Comparison of ENCODE assay signal across 10 cellular contexts in genomic region chr14:53570411-53571387, GRCh38.
A peak's percentile ranks its signal among the peaks of the same experiment; 100 is the strongest.
DNase-seq lines count a peak whose midpoint lies in the region; ATAC-seq lines count a peak whose summit lies in the region.
"Had no signal": no experiment of that assay in that cellular context is flagged by ENCODE, and none has a peak within 500 bp of the region (broad histone marks: within the 10 kb centered on the region; RNA-seq: fewer than 3 reads in every experiment).

No MANE protein-coding gene starts in this region.

- peaks cover 23% of the 10 kb centered on the region for H3K4me1 ChIP-seq in stomach smooth muscle (ENCODE audit: control insufficient read depth, insufficient read depth, low read length)
- H3K4me1 ChIP-seq: body of pancreas had no signal

- H3K36me3 ChIP-seq in stomach smooth muscle (ENCODE audit: control insufficient read depth in 2 of 2, insufficient read depth in 2 of 2, low read length in 2 of 2): no peaks in the 10 kb centered on the region

- H3K27ac Mint-ChIP-seq in activated T-cell treated with anti-CD3 and anti-CD28 coated beads, Interleukin-2, amount 50 U/mL, for 72 hours: no peak overlapping the region
- no peak overlapping the region for H3K27ac Mint-ChIP-seq in activated T-helper 2 cell treated with anti-CD3 and anti-CD28 coated beads, Interferon-gamma antibody, Interleukin-2, Interleukin-4, amounts not matched to agents 10 μg/mL and 5 μg/mL and 100 μg/mL, durations not matched to agents 14 hours and 24 hours and 36 hours
- no peak overlapping the region for H3K27ac Mint-ChIP-seq in activated CD8-positive, alpha-beta memory T cell treated with anti-CD3 and anti-CD28 coated beads, Interleukin-2, amount 10 ng/mL, durations not matched to agents 7 days and 5 days
- H3K27ac Mint-ChIP-seq: activated CD8-positive, alpha-beta T cell treated with anti-CD3 and anti-CD28 coated beads for 36 hours had no signal

- CTCF ChIA-PET in activated CD8-positive, alpha-beta memory T cell treated with anti-CD3 and anti-CD28 coated beads, Interleukin-2, amount 10 ng/mL, durations not matched to agents 7 days and 5 days (lab: Charles Lee): no interaction called here

- H3K4me3 Mint-ChIP-seq in activated T-cell treated with anti-CD3 and anti-CD28 coated beads, Interleukin-2, amount 50 U/mL, for 72 hours: no peak overlapping the region
- H3K4me3 Mint-ChIP-seq in activated T-helper 2 cell treated with anti-CD3 and anti-CD28 coated beads, Interferon-gamma antibody, Interleukin-2, Interleukin-4, amounts not matched to agents 10 μg/mL and 5 μg/mL and 100 μg/mL, durations not matched to agents 14 hours and 24 hours and 36 hours (ENCODE audit: low read depth): no peak overlapping the region
- H3K4me3 Mint-ChIP-seq in activated CD8-positive, alpha-beta memory T cell treated with anti-CD3 and anti-CD28 coated beads, Interleukin-2, amount 10 ng/mL, durations not matched to agents 7 days and 5 days: no peak overlapping the region
- H3K4me3 Mint-ChIP-seq: activated CD8-positive, alpha-beta T cell treated with anti-CD3 and anti-CD28 coated beads for 36 hours had no signal

- no peak overlapping the region for H3K4me3 ChIP-seq in stomach smooth muscle (ENCODE audit: low read length in 2 of 2)
- H3K4me3 ChIP-seq: body of pancreas had no signal

- intact Hi-C loops in activated T-helper 2 cell treated with anti-CD3 and anti-CD28 coated beads, Interferon-gamma antibody, Interleukin-2, Interleukin-4, amounts not matched to agents 10 μg/mL and 5 μg/mL and 100 μg/mL, durations not matched to agents 14 hours and 24 hours and 36 hours (cut with micrococcal nuclease): no loop called here

- H3K27me3 Mint-ChIP-seq in activated T-cell treated with anti-CD3 and anti-CD28 coated beads, Interleukin-2, amount 50 U/mL, for 72 hours (ENCODE audit: low read depth): no peaks in the 10 kb centered on the region
- H3K27me3 Mint-ChIP-seq in activated T-helper 2 cell treated with anti-CD3 and anti-CD28 coated beads, Interferon-gamma antibody, Interleukin-2, Interleukin-4, amounts not matched to agents 10 μg/mL and 5 μg/mL and 100 μg/mL, durations not matched to agents 14 hours and 24 hours and 36 hours (ENCODE audit: low read depth): peaks cover 16% of the 10 kb centered on the region
- H3K27me3 Mint-ChIP-seq in activated CD8-positive, alpha-beta memory T cell treated with anti-CD3 and anti-CD28 coated beads, Interleukin-2, amount 10 ng/mL, durations not matched to agents 7 days and 5 days: peaks cover 10% of the 10 kb centered on the region

- no peaks in the 10 kb centered on the region for H3K9me3 ChIP-seq in stomach smooth muscle (ENCODE audit: control insufficient read depth in 2 of 2, low read length in 2 of 2)
- H3K9me3 ChIP-seq: body of pancreas had no signal

- H3K9ac ChIP-seq in stomach smooth muscle (ENCODE audit: low read length in 2 of 2): no peak overlapping the region

- DNase-seq in activated T-cell treated with anti-CD3 and anti-CD28 coated beads, Interleukin-2, amount 50 U/mL, for 72 hours: no peak
- DNase-seq in activated T-cell treated with anti-CD3 and anti-CD28 coated beads, Interleukin-2, amount 50 U/mL, for 1 hour: no peak
- DNase-seq in activated CD4-positive, alpha-beta T cell treated with anti-CD3 and anti-CD28 coated beads, Interleukin-2, amount 50 U/mL, for 1 hour: no peak
- no peak for DNase-seq in activated T-helper 2 cell treated with anti-CD3 and anti-CD28 coated beads, Interferon-gamma antibody, Interleukin-2, Interleukin-4, amounts not matched to agents 10 μg/mL and 5 μg/mL and 100 μg/mL, durations not matched to agents 14 hours and 24 hours and 36 hours (ENCODE audit: low spot score)
- no peak for DNase-seq in activated CD8-positive, alpha-beta memory T cell treated with anti-CD3 and anti-CD28 coated beads, Interleukin-2, amount 10 ng/mL, durations not matched to agents 7 days and 5 days
- DNase-seq: activated CD8-positive, alpha-beta T cell treated with anti-CD3 and anti-CD28 coated beads for 36 hours; body of pancreas had no signal

- H3K9me3 Mint-ChIP-seq in activated T-cell treated with anti-CD3 and anti-CD28 coated beads, Interleukin-2, amount 50 U/mL, for 72 hours: peaks cover 0 to 5% of the 10 kb centered on the region in 2 donors
- no peaks in the 10 kb centered on the region for H3K9me3 Mint-ChIP-seq in activated T-helper 2 cell treated with anti-CD3 and anti-CD28 coated beads, Interferon-gamma antibody, Interleukin-2, Interleukin-4, amounts not matched to agents 10 μg/mL and 5 μg/mL and 100 μg/mL, durations not matched to agents 14 hours and 24 hours and 36 hours
- peaks cover 2% of the 10 kb centered on the region for H3K9me3 Mint-ChIP-seq in activated CD8-positive, alpha-beta memory T cell treated with anti-CD3 and anti-CD28 coated beads, Interleukin-2, amount 10 ng/mL, durations not matched to agents 7 days and 5 days (ENCODE audit: low read depth)

- ATAC-seq in activated T-cell treated with anti-CD3 and anti-CD28 coated beads, Interleukin-2, amount 50 U/mL, for 72 hours (replicated peaks in 1 of 2): peak; percentile 52 to 83
- ATAC-seq in GM21825 (IDR thresholded peaks at IDR 0.05; ENCODE audit: unreplicated experiment): peak; percentile 95
- ATAC-seq in HG03354 (IDR thresholded peaks at IDR 0.05; ENCODE audit: poor library complexity, severe bottlenecking, unreplicated experiment): peak; percentile 95
- ATAC-seq in activated CD8-positive, alpha-beta memory T cell treated with anti-CD3 and anti-CD28 coated beads, Interleukin-2, amount 10 ng/mL, durations not matched to agents 7 days and 5 days: no peak
- ATAC-seq: activated CD8-positive, alpha-beta T cell treated with anti-CD3 and anti-CD28 coated beads for 36 hours; body of pancreas had no signal

- H3K27ac ChIP-seq in stomach smooth muscle (ENCODE audit: low read length): peak overlapping the region; percentile 19
- H3K27ac ChIP-seq: body of pancreas had no signal

- peaks cover 0 to 2% of the 10 kb centered on the region in 2 donors for H3K36me3 Mint-ChIP-seq in activated T-cell treated with anti-CD3 and anti-CD28 coated beads, Interleukin-2, amount 50 U/mL, for 72 hours (ENCODE audit: insufficient read depth in 2 of 2)
- H3K36me3 Mint-ChIP-seq in activated T-helper 2 cell treated with anti-CD3 and anti-CD28 coated beads, Interferon-gamma antibody, Interleukin-2, Interleukin-4, amounts not matched to agents 10 μg/mL and 5 μg/mL and 100 μg/mL, durations not matched to agents 14 hours and 24 hours and 36 hours (ENCODE audit: low read depth): no peaks in the 10 kb centered on the region
- no peaks in the 10 kb centered on the region for H3K36me3 Mint-ChIP-seq in activated CD8-positive, alpha-beta memory T cell treated with anti-CD3 and anti-CD28 coated beads, Interleukin-2, amount 10 ng/mL, durations not matched to agents 7 days and 5 days

- H3K4me1 Mint-ChIP-seq in activated T-cell treated with anti-CD3 and anti-CD28 coated beads, Interleukin-2, amount 50 U/mL, for 72 hours (ENCODE audit: low read depth): no peaks in the 10 kb centered on the region
- no peaks in the 10 kb centered on the region for H3K4me1 Mint-ChIP-seq in activated T-helper 2 cell treated with anti-CD3 and anti-CD28 coated beads, Interferon-gamma antibody, Interleukin-2, Interleukin-4, amounts not matched to agents 10 μg/mL and 5 μg/mL and 100 μg/mL, durations not matched to agents 14 hours and 24 hours and 36 hours (ENCODE audit: low read depth)
- H3K4me1 Mint-ChIP-seq in activated CD8-positive, alpha-beta memory T cell treated with anti-CD3 and anti-CD28 coated beads, Interleukin-2, amount 10 ng/mL, durations not matched to agents 7 days and 5 days: no peaks in the 10 kb centered on the region

- H3K27me3 ChIP-seq in stomach smooth muscle (ENCODE audit: control insufficient read depth in 1 of 2, insufficient read depth in 2 of 2, low read length in 2 of 2): no peaks in the 10 kb centered on the region
- H3K27me3 ChIP-seq: body of pancreas had no signal
